In the genomic region with DNA sequence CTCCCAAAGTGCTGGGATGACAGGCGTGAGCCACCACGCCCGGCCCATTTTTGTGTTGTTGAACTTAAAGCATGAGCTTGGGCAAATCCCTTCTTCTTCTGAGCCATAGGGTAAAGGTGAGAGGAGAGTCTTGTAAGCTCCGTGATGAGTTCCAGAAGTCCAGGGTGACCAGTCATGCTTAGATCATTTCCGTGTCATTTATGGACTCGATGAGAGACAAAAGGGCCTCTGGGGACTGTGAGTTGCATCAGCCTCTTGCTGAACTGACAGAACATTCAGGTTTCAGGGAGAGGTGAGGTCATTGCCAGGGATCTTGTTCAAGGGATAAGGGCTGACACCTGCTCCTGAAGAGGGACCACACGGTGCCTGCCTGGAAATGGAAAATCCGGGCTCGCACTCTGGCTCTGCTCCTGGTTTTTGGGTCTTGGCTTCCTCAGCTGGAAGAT, we compare ENCODE assay signal across 1 cellular context.
TF ChIP-seq lines count a peak whose summit lies in the region.

No MANE protein-coding gene starts in this region.

TF ChIP-seq in HepG2, 621 proteins besides CTCF, POLR2A, EP300 and RAD21 (continued from another document and continues in another):
- no peak for TF ChIP-seq ZNF550 (CRISPR knock-in tag; IDR thresholded peaks at IDR 0.05; ENCODE audit: borderline replicate concordance)
- TF ChIP-seq, protein P1, sequence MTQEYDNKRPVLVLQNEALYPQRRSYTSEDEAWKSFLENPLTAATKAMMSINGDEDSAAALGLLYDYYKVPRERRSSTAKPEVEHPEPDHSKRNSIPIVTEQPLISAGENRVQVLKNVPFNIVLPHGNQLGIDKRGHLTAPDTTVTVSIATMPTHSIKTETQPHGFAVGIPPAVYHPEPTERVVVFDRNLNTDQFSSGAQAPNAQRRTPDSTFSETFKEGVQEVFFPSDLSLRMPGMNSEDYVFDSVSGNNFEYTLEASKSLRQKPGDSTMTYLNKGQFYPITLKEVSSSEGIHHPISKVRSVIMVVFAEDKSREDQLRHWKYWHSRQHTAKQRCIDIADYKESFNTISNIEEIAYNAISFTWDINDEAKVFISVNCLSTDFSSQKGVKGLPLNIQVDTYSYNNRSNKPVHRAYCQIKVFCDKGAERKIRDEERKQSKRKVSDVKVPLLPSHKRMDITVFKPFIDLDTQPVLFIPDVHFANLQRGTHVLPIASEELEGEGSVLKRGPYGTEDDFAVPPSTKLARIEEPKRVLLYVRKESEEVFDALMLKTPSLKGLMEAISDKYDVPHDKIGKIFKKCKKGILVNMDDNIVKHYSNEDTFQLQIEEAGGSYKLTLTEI (CRISPR knock-in tag; conservative IDR thresholded peaks at IDR 0.05) = no peak
- TF ChIP-seq ZNF260 (CRISPR knock-in tag; IDR thresholded peaks at IDR 0.05; ENCODE audit: borderline replicate concordance, low read depth) = no peak
- no peak for TF ChIP-seq NONO (IDR thresholded peaks at IDR 0.05)
- no peak for TF ChIP-seq NONO (CRISPR knock-in tag; conservative IDR thresholded peaks at IDR 0.05)
- no peak for TF ChIP-seq ZNF652 (CRISPR knock-in tag; IDR thresholded peaks at IDR 0.05; ENCODE audit: borderline replicate concordance, low read depth)
- no peak for TF ChIP-seq ZIK1 (CRISPR knock-in tag; IDR thresholded peaks at IDR 0.05; ENCODE audit: borderline replicate concordance, low read depth)
- TF ChIP-seq ZBTB7B (CRISPR knock-in tag; IDR thresholded peaks at IDR 0.05) = no peak
- no peak for TF ChIP-seq ZNF256 (CRISPR knock-in tag; conservative IDR thresholded peaks at IDR 0.05)
- no peak for TF ChIP-seq ZNF451 (CRISPR knock-in tag; IDR thresholded peaks at IDR 0.05)
- no peak for TF ChIP-seq ISX (CRISPR knock-in tag; conservative IDR thresholded peaks at IDR 0.05)
- no peak for TF ChIP-seq ZNF572 (CRISPR knock-in tag; IDR thresholded peaks at IDR 0.05)
- no peak for TF ChIP-seq RBM22 (optimal IDR thresholded peaks at IDR 0.05; ENCODE audit: low read length)
- TF ChIP-seq MAFK (conservative IDR thresholded peaks at IDR 0.05 in 1 of 2, IDR thresholded peaks at IDR 0.05 in 1 of 2; ENCODE audit: low read length in 2 of 2) = peak in 1 of 2 experiments; percentile 21; a peak in 1 of 4 replicates
- TF ChIP-seq, protein P2, sequence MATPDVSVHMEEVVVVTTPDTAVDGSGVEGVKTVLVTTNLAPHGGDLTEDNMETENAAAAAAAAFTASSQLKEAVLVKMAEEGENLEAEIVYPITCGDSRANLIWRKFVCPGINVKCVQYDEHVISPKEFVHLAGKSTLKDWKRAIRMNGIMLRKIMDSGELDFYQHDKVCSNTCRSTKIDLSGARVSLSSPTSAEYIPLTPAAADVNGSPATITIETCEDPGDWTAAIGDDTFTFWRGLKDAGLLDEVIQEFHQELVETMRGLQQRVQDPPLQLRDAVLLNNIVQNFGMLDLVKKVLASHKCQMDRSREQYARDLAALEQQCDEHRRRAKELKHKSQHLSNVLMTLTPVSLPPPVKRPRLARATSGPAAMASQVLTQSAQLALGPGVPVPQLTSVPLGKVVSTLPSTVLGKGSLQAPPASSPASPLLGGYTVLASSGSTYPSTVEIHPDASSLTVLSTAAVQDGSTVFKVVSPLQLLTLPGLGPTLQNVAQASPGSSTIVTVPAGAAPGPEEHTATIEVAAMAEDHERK (CRISPR knock-in tag; IDR thresholded peaks at IDR 0.05; ENCODE audit: low read depth) = no peak
- no peak for TF ChIP-seq GZF1 (CRISPR knock-in tag; IDR thresholded peaks at IDR 0.05)
- no peak for TF ChIP-seq REL (CRISPR knock-in tag; conservative IDR thresholded peaks at IDR 0.05)
- TF ChIP-seq, protein P3, sequence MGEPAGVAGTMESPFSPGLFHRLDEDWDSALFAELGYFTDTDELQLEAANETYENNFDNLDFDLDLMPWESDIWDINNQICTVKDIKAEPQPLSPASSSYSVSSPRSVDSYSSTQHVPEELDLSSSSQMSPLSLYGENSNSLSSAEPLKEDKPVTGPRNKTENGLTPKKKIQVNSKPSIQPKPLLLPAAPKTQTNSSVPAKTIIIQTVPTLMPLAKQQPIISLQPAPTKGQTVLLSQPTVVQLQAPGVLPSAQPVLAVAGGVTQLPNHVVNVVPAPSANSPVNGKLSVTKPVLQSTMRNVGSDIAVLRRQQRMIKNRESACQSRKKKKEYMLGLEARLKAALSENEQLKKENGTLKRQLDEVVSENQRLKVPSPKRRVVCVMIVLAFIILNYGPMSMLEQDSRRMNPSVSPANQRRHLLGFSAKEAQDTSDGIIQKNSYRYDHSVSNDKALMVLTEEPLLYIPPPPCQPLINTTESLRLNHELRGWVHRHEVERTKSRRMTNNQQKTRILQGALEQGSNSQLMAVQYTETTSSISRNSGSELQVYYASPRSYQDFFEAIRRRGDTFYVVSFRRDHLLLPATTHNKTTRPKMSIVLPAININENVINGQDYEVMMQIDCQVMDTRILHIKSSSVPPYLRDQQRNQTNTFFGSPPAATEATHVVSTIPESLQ (CRISPR knock-in tag; conservative IDR thresholded peaks at IDR 0.05) = no peak
- no peak for TF ChIP-seq ZNF501 (CRISPR knock-in tag; IDR thresholded peaks at IDR 0.05)
- TF ChIP-seq, protein P4, sequence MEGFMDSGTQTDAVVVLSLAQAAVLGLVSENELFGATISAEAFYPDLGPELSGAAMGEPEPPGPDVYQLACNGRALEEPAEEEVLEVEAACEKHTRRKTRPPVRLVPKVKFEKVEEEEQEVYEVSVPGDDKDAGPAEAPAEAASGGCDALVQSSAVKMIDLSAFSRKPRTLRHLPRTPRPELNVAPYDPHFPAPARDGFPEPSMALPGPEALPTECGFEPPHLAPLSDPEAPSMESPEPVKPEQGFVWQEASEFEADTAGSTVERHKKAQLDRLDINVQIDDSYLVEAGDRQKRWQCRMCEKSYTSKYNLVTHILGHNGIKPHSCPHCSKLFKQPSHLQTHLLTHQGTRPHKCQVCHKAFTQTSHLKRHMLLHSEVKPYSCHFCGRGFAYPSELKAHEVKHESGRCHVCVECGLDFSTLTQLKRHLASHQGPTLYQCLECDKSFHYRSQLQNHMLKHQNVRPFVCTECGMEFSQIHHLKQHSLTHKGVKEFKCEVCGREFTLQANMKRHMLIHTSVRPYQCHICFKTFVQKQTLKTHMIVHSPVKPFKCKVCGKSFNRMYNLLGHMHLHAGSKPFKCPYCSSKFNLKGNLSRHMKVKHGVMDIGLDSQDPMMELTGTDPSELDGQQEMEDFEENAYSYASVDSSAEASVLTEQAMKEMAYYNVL (CRISPR knock-in tag; IDR thresholded peaks at IDR 0.05; ENCODE audit: borderline replicate concordance) = no peak
- TF ChIP-seq, protein P5, sequence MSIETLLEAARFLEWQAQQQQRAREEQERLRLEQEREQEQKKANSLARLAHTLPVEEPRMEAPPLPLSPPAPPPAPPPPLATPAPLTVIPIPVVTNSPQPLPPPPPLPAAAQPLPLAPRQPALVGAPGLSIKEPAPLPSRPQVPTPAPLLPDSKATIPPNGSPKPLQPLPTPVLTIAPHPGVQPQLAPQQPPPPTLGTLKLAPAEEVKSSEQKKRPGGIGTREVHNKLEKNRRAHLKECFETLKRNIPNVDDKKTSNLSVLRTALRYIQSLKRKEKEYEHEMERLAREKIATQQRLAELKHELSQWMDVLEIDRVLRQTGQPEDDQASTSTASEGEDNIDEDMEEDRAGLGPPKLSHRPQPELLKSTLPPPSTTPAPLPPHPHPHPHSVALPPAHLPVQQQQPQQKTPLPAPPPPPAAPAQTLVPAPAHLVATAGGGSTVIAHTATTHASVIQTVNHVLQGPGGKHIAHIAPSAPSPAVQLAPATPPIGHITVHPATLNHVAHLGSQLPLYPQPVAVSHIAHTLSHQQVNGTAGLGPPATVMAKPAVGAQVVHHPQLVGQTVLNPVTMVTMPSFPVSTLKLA (IDR thresholded peaks at IDR 0.05) = no peak
- TF ChIP-seq SIN3A (IDR thresholded peaks at IDR 0.05; ENCODE audit: borderline replicate concordance, low read depth, low read length) = no peak
- TF ChIP-seq DR1 (CRISPR knock-in tag; IDR thresholded peaks at IDR 0.05) = no peak
- no peak for TF ChIP-seq EZH2 (conservative IDR thresholded peaks at IDR 0.05; ENCODE audit: low read depth, low read length)
- TF ChIP-seq MED1 (CRISPR knock-in tag; IDR thresholded peaks at IDR 0.05) = peak; percentile 89
- no peak for TF ChIP-seq HIVEP1 (CRISPR knock-in tag; IDR thresholded peaks at IDR 0.05)
- TF ChIP-seq ZSCAN25 (CRISPR knock-in tag; IDR thresholded peaks at IDR 0.05) = no peak
- no peak for TF ChIP-seq ZFP36L1 (CRISPR knock-in tag; IDR thresholded peaks at IDR 0.05)
- no peak for TF ChIP-seq ZSCAN20 (CRISPR knock-in tag; IDR thresholded peaks at IDR 0.05; ENCODE audit: borderline replicate concordance)
- TF ChIP-seq, protein P6, sequence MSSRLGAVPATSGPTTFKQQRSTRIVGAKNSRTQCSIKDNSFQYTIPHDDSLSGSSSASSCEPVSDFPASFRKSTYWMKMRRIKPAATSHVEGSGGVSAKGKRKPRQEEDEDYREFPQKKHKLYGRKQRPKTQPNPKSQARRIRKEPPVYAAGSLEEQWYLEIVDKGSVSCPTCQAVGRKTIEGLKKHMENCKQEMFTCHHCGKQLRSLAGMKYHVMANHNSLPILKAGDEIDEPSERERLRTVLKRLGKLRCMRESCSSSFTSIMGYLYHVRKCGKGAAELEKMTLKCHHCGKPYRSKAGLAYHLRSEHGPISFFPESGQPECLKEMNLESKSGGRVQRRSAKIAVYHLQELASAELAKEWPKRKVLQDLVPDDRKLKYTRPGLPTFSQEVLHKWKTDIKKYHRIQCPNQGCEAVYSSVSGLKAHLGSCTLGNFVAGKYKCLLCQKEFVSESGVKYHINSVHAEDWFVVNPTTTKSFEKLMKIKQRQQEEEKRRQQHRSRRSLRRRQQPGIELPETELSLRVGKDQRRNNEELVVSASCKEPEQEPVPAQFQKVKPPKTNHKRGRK (CRISPR knock-in tag; IDR thresholded peaks at IDR 0.05) = no peak
- TF ChIP-seq, protein P7, sequence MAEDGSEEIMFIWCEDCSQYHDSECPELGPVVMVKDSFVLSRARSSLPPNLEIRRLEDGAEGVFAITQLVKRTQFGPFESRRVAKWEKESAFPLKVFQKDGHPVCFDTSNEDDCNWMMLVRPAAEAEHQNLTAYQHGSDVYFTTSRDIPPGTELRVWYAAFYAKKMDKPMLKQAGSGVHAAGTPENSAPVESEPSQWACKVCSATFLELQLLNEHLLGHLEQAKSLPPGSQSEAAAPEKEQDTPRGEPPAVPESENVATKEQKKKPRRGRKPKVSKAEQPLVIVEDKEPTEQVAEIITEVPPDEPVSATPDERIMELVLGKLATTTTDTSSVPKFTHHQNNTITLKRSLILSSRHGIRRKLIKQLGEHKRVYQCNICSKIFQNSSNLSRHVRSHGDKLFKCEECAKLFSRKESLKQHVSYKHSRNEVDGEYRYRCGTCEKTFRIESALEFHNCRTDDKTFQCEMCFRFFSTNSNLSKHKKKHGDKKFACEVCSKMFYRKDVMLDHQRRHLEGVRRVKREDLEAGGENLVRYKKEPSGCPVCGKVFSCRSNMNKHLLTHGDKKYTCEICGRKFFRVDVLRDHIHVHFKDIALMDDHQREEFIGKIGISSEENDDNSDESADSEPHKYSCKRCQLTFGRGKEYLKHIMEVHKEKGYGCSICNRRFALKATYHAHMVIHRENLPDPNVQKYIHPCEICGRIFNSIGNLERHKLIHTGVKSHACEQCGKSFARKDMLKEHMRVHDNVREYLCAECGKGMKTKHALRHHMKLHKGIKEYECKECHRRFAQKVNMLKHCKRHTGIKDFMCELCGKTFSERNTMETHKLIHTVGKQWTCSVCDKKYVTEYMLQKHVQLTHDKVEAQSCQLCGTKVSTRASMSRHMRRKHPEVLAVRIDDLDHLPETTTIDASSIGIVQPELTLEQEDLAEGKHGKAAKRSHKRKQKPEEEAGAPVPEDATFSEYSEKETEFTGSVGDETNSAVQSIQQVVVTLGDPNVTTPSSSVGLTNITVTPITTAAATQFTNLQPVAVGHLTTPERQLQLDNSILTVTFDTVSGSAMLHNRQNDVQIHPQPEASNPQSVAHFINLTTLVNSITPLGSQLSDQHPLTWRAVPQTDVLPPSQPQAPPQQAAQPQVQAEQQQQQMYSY (CRISPR knock-in tag; IDR thresholded peaks at IDR 0.05) = no peak
- no peak for TF ChIP-seq KAT7 (CRISPR knock-in tag; IDR thresholded peaks at IDR 0.05; ENCODE audit: borderline replicate concordance)
- no peak for TF ChIP-seq ZNF253 (CRISPR knock-in tag; IDR thresholded peaks at IDR 0.05; ENCODE audit: borderline replicate concordance)
- TF ChIP-seq MEIS1 (CRISPR knock-in tag; IDR thresholded peaks at IDR 0.05; ENCODE audit: borderline replicate concordance) = no peak
- no peak for TF ChIP-seq CCDC6 (CRISPR knock-in tag; IDR thresholded peaks at IDR 0.05)
- TF ChIP-seq FIP1L1 (IDR thresholded peaks at IDR 0.05; ENCODE audit: borderline replicate concordance, insufficient read depth, low read depth, low read length) = no peak
- TF ChIP-seq PLRG1 (conservative IDR thresholded peaks at IDR 0.05) = no peak
- TF ChIP-seq ZNF660 (CRISPR knock-in tag; IDR thresholded peaks at IDR 0.05; ENCODE audit: borderline replicate concordance, low read depth) = no peak
- no peak for TF ChIP-seq ZBTB20 (CRISPR knock-in tag; IDR thresholded peaks at IDR 0.05; ENCODE audit: borderline replicate concordance, low read depth)
- TF ChIP-seq PRPF4 (IDR thresholded peaks at IDR 0.05; ENCODE audit: low read depth, low read length, poor library complexity, severe bottlenecking) = no peak
- TF ChIP-seq GATAD1 (CRISPR knock-in tag; IDR thresholded peaks at IDR 0.05) = no peak
- TF ChIP-seq NBN (conservative IDR thresholded peaks at IDR 0.05) = no peak
- TF ChIP-seq, protein P8, sequence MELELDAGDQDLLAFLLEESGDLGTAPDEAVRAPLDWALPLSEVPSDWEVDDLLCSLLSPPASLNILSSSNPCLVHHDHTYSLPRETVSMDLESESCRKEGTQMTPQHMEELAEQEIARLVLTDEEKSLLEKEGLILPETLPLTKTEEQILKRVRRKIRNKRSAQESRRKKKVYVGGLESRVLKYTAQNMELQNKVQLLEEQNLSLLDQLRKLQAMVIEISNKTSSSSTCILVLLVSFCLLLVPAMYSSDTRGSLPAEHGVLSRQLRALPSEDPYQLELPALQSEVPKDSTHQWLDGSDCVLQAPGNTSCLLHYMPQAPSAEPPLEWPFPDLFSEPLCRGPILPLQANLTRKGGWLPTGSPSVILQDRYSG (CRISPR knock-in tag; IDR thresholded peaks at IDR 0.05) = no peak
- no peak for TF ChIP-seq ZNF121 (CRISPR knock-in tag; IDR thresholded peaks at IDR 0.05)
- no peak for TF ChIP-seq ZNF83 (CRISPR knock-in tag; IDR thresholded peaks at IDR 0.05; ENCODE audit: borderline replicate concordance)
- no peak for TF ChIP-seq ARNT (IDR thresholded peaks at IDR 0.05)
- TF ChIP-seq ZFYVE20 (CRISPR knock-in tag; IDR thresholded peaks at IDR 0.05; ENCODE audit: borderline replicate concordance, low read depth) = no peak
- TF ChIP-seq TP53 (CRISPR knock-in tag; conservative IDR thresholded peaks at IDR 0.05) = no peak
- no peak for TF ChIP-seq MATR3 (CRISPR knock-in tag; IDR thresholded peaks at IDR 0.05)
- no peak for TF ChIP-seq ZFAT (CRISPR knock-in tag; conservative IDR thresholded peaks at IDR 0.05)
- TF ChIP-seq, protein P9, sequence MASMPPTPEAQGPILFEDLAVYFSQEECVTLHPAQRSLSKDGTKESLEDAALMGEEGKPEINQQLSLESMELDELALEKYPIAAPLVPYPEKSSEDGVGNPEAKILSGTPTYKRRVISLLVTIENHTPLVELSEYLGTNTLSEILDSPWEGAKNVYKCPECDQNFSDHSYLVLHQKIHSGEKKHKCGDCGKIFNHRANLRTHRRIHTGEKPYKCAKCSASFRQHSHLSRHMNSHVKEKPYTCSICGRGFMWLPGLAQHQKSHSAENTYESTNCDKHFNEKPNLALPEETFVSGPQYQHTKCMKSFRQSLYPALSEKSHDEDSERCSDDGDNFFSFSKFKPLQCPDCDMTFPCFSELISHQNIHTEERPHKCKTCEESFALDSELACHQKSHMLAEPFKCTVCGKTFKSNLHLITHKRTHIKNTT (CRISPR knock-in tag; IDR thresholded peaks at IDR 0.05) = no peak
